ENCODE assay signal across 8 cellular contexts in the genomic region with DNA sequence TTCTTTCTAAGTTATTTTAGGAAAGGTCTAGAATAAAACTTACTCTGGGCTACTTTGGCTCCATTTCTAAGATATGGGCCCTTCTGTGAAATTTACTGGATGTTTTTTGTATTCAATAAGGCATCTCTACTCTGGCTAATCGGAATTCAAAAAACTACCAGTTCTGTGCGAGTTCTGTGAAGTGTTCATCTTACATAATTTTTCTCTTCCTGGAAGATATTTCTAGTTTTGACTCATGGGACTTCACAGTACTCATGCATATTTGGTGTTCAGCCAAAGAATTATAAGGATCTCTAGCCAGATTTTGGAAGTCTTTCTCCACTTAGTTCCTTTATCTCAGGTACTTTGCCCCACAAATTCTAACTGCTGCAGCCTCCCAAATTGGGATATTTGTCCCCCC. TPM values are rescaled to one million over a fixed set of nuclear protein-coding genes. Genes with fewer than 3 reads are reported as not detected.
DNase-seq lines count a peak whose midpoint lies in the region; ATAC-seq lines count a peak whose summit lies in the region.

No MANE protein-coding gene starts in this region.

- H3K27ac ChIP-seq in BLaER1 = no peak overlapping the region

- H3K9me3 Mint-ChIP-seq in naive B cell = peaks cover 0 to 6% (median 0%) of the 10 kb centered on the region in 7 donors

- H3K4me3 Mint-ChIP-seq in naive B cell = peak overlapping the region in 6 of 8 donors; percentile 35 to 73 (median 54)

- no peak overlapping the region for H3K4me3 ChIP-seq in BLaER1

- H3K36me3 ChIP-seq in BLaER1 = no peaks in the 10 kb centered on the region

- no peaks in the 10 kb centered on the region for H4K20me1 ChIP-seq in BLaER1

- H3K4me2 ChIP-seq in BLaER1 = peak overlapping the region; percentile 65

- H3K9ac ChIP-seq in BLaER1 = no peak overlapping the region

- peaks cover 11% of the 10 kb centered on the region for H3K9me3 ChIP-seq in BLaER1

- peak; percentile 83 for DNase-seq in HCEC 1CT
- DNase-seq in astrocyte of the hippocampus (ENCODE audit: low read depth, low spot score) = peak; percentile 14
- no peak for DNase-seq in naive B cell
- DNase-seq in stimulated activated CD4-positive, alpha-beta T cell treated with anti-CD3 and anti-CD28 coated beads, Interleukin-4, amount 100 ng/mL, for 24 hours = no peak
- DNase-seq in COLO668 (lab: John Stamatoyannopoulos, UW; ENCODE audit: unreplicated experiment) = no peak

- H3K27ac Mint-ChIP-seq in naive B cell = peak overlapping the region in 5 of 6 donors; percentile 8 to 91 (median 84)

- no peaks in the 10 kb centered on the region for H3K27me3 ChIP-seq in BLaER1

- H3K27me3 Mint-ChIP-seq in naive B cell = no peaks in the 10 kb centered on the region

- ATAC-seq in naive B cell (ENCODE audit: low read depth in 2 of 2) = no peak
- no peak for ATAC-seq in HG02973 (IDR thresholded peaks at IDR 0.05; ENCODE audit: unreplicated experiment)
- no peak for ATAC-seq in HG02884 (IDR thresholded peaks at IDR 0.05; ENCODE audit: unreplicated experiment)

- H3K4me1 Mint-ChIP-seq in naive B cell = peaks cover 53 to 75% (median 68%) of the 10 kb centered on the region in 3 donors

- H3K4me1 ChIP-seq in BLaER1 = peaks cover 37% of the 10 kb centered on the region

- no peaks in the 10 kb centered on the region for H3K36me3 Mint-ChIP-seq in naive B cell

RNA-seq across cellular contexts. Expression of gene MBNL1, which starts 46.4 kb away (rescaled TPM):
- polyA plus RNA-seq in naive B cell (ENCODE audit: low read depth in 6 of 6) = 100 to 1,000 TPM; 188 to 346 (median 260) TPM

Comparison
In these comparisons a context has a peak if more than half of its experiments do, and no peak if none do; other contexts are left out.
1. DNase-seq: peak in HCEC 1CT (single experiment) and astrocyte of the hippocampus (single experiment); none in naive B cell (single experiment), stimulated activated CD4-positive, alpha-beta T cell treated with anti-CD3 and anti-CD28 coated beads, Interleukin-4, amount 100 ng/mL, for 24 hours (single experiment) and COLO668 (single experiment).